ENCODE assay signal across 8 cellular contexts in the genomic region with DNA sequence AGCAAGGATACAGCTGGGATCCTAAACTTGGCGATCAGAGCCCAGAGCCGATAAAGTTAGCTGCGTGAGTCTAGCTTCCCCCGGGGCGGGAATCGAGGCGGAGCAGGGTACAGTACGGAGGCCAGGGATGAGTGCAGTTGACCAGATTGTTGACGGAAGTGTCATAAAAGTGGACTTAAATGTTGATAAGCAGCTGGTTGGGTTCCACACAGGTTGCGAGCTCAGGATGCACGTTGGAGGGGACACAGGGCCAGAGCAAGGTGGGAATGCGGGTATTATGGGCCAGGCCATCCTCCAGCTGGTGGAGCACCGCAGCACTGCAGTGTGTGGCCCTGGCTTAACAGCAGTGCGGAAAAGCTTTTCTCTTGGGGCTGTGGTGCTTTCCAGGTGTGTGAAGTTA.
DNase-seq lines count a peak whose midpoint lies in the region; ATAC-seq, FAIRE-seq and TF ChIP-seq lines count a peak whose summit lies in the region.
"Not testable (repeated sequence)": the region's sequence is repeated elsewhere in the genome, so short reads cannot be mapped to it uniquely, and the experiment has no call there.

No MANE protein-coding gene starts in this region.

- H3K79me2 ChIP-seq in endothelial cell of umbilical vein (ENCODE audit: control insufficient read depth, insufficient read depth, low read length): not testable (repeated sequence)

- not testable (repeated sequence) for H3K9me1 ChIP-seq in endothelial cell of umbilical vein (replicated peaks; ENCODE audit: control insufficient read depth, extremely low read depth, insufficient read depth, low read length)

- H3K9me3 ChIP-seq in BLaER1; NT2/D1 (ENCODE audit: insufficient read depth, low read length); endothelial cell of umbilical vein (replicated peaks; ENCODE audit: control insufficient read depth, insufficient read depth, low read length); gastrocnemius medialis: not testable (repeated sequence)

- H3K36me3 ChIP-seq in BLaER1; NT2/D1 (ENCODE audit: insufficient read depth, insufficient read length, low read length); endothelial cell of umbilical vein (ENCODE audit: control insufficient read depth in 2 of 2, extremely low read depth in 1 of 2, insufficient read depth in 2 of 2, low read length in 2 of 2); gastrocnemius medialis: not testable (repeated sequence)

- dilution Hi-C loops in endothelial cell of umbilical vein (cut with MboI; ENCODE audit: extremely low pct_ligation_motif_present, low sequenced_read_pairs): not testable (repeated sequence)

- not testable (repeated sequence) for H3K27me3 ChIP-seq in BLaER1; NT2/D1 (ENCODE audit: insufficient read depth, insufficient read length); endothelial cell of umbilical vein (ENCODE audit: control insufficient read depth in 2 of 2, insufficient read depth in 2 of 2, low read length in 2 of 2); gastrocnemius medialis

- TSS peak; percentile 26 for BruUV-seq in endothelial cell of umbilical vein (replicated peaks; lab: Mats Ljungman, UMichigan)

- H3K4me1 ChIP-seq in BLaER1; NT2/D1 (ENCODE audit: insufficient read depth, insufficient read length); endothelial cell of umbilical vein (ENCODE audit: control insufficient read depth, extremely low read depth, insufficient read depth, low read length); gastrocnemius medialis: not testable (repeated sequence)

- not testable (repeated sequence) for H4K20me1 ChIP-seq in BLaER1; endothelial cell of umbilical vein (replicated peaks; ENCODE audit: control insufficient read depth, extremely low read depth, insufficient read depth, low read length)

- H3K27ac ChIP-seq in BLaER1: peak overlapping the region; percentile 76
- H3K27ac ChIP-seq in endothelial cell of umbilical vein (ENCODE audit: insufficient read depth, low read depth, low read length): peak overlapping the region; percentile 18
- H3K27ac ChIP-seq in gastrocnemius medialis: peak overlapping the region; percentile 70 to 74 (median 74)

- peak overlapping the region; percentile 82 for H3K4me2 ChIP-seq in BLaER1
- H3K4me2 ChIP-seq in endothelial cell of umbilical vein (ENCODE audit: insufficient read depth, low read length): peak overlapping the region; percentile 51

- not testable (repeated sequence) for TF ChIP-seq CTCF in endothelial cell of umbilical vein (IDR thresholded peaks at IDR 0.05; ENCODE audit: extremely low read depth in 1 of 2, insufficient read depth in 1 of 2, low read depth in 1 of 2, low read length in 2 of 2); gastrocnemius medialis (IDR thresholded peaks at IDR 0.05 in 4 of 5, conservative IDR thresholded peaks at IDR 0.05 in 1 of 5)

- H2AFZ ChIP-seq in endothelial cell of umbilical vein (ENCODE audit: low read depth, low read length): peak overlapping the region; percentile 84

- not testable (repeated sequence) for TF ChIP-seq POLR2A in endothelial cell of umbilical vein (IDR thresholded peaks at IDR 0.05; ENCODE audit: low read depth, low read length); gastrocnemius medialis (IDR thresholded peaks at IDR 0.05)

- in situ Hi-C loops in gastrocnemius medialis (cut with MboI; ENCODE audit: low sequenced_read_pairs in 4 of 4): not testable (repeated sequence)

- ATAC-seq in GM19395 (IDR thresholded peaks at IDR 0.05; ENCODE audit: unreplicated experiment) (peak; percentile 55), HG02973 (IDR thresholded peaks at IDR 0.05; ENCODE audit: unreplicated experiment) (peak; percentile 34), gastrocnemius medialis (peak; percentile 40 to 61)

- peak overlapping the region; percentile 68 for H3K4me3 ChIP-seq in BLaER1
- peak overlapping the region; percentile 64 for H3K4me3 ChIP-seq in NT2/D1 (ENCODE audit: insufficient read length, low read depth)
- not testable (repeated sequence) for H3K4me3 ChIP-seq in endothelial cell of umbilical vein (replicated peaks in 1 of 3; ENCODE audit: insufficient read depth in 1 of 3, low read depth in 1 of 3, low read length in 3 of 3)
- peak overlapping the region; percentile 43 to 64 (median 57) for H3K4me3 ChIP-seq in gastrocnemius medialis

- CTCF ChIA-PET in endothelial cell of umbilical vein (lab: Charles Lee): not testable (repeated sequence)

- POLR2A ChIA-PET in endothelial cell of umbilical vein (lab: Charles Lee): not testable (repeated sequence)

- DNase-seq in NT2/D1 (ENCODE audit: low read depth, low spot score); gastrocnemius medialis: not testable (repeated sequence)
- DNase-seq in activated T-cell treated with anti-CD3 and anti-CD28 coated beads, Interleukin-2, amount 50 U/mL, for 48 hours: peak; percentile 27
- DNase-seq in endothelial cell of umbilical vein (ENCODE audit: low read depth, low spot score) (peak; percentile 11), left kidney (ENCODE audit: low read depth, low spot score) (peak; percentile 54)

- H3K9ac ChIP-seq in BLaER1: peak overlapping the region; percentile 75
- H3K9ac ChIP-seq in NT2/D1 (ENCODE audit: insufficient read length, low read depth): peak overlapping the region; percentile 84
- not testable (repeated sequence) for H3K9ac ChIP-seq in endothelial cell of umbilical vein (replicated peaks; ENCODE audit: extremely low read depth, insufficient read depth, low read length)

- intact Hi-C loops in endothelial cell of umbilical vein (cut with micrococcal nuclease); gastrocnemius medialis (cut with DNase I; ENCODE audit: low total_unique reads): not testable (repeated sequence)

- FAIRE-seq in endothelial cell of umbilical vein (lab: Jason Lieb, UNC): not testable (repeated sequence)

Comparison
In these comparisons a context has a peak if more than half of its experiments do, and no peak if none do; other contexts are left out.
1. H3K27ac ChIP-seq: peak in every context shown above with its lines; median percentile 76 in BLaER1; 74 in gastrocnemius medialis; 18 in endothelial cell of umbilical vein.